ENCODE assay signal across 14 cellular contexts in genomic region chr2:130531667-130532066, GRCh38. TPM values are rescaled to one million over a fixed set of nuclear protein-coding genes. Genes with fewer than 3 reads are reported as not detected.
DNase-seq lines count a peak whose midpoint lies in the region; ATAC-seq and TF ChIP-seq lines count a peak whose summit lies in the region.
"Not testable (repeated sequence)": the region's sequence is repeated elsewhere in the genome, so short reads cannot be mapped to it uniquely, and the experiment has no call there.
"Had no signal": no experiment of that assay in that cellular context is flagged by ENCODE, and none has a peak within 500 bp of the region (broad histone marks: within the 10 kb centered on the region; RNA-seq: fewer than 3 reads in every experiment).

No MANE protein-coding gene starts in this region.

- not testable (repeated sequence) for H3K27me3 Mint-ChIP-seq in activated CD8-positive, alpha-beta T cell treated with anti-CD3 and anti-CD28 coated beads for 36 hours; central memory CD8-positive, alpha-beta T cell

- H3K27ac Mint-ChIP-seq in activated CD8-positive, alpha-beta T cell treated with anti-CD3 and anti-CD28 coated beads for 36 hours; central memory CD8-positive, alpha-beta T cell (ENCODE audit: low read depth): not testable (repeated sequence)

- not testable (repeated sequence) for H3K4me3 Mint-ChIP-seq in activated CD8-positive, alpha-beta T cell treated with anti-CD3 and anti-CD28 coated beads for 36 hours; central memory CD8-positive, alpha-beta T cell

- DNase-seq in activated CD8-positive, alpha-beta T cell treated with anti-CD3 and anti-CD28 coated beads for 36 hours; central memory CD8-positive, alpha-beta T cell (ENCODE audit: low spot score in 2 of 2); stimulated activated naive CD8-positive, alpha-beta T cell treated with anti-CD3 and anti-CD28 coated beads, Interleukin-15, Interleukin-2, amounts not matched to agents 100 U/mL and 50 U/mL, for 24 hours: not testable (repeated sequence)

- not testable (repeated sequence) for TF ChIP-seq CTCF in activated CD8-positive, alpha-beta T cell treated with anti-CD3 and anti-CD28 coated beads for 36 hours (IDR thresholded peaks at IDR 0.05)

- ATAC-seq in GM18861 (IDR thresholded peaks at IDR 0.05; ENCODE audit: unreplicated experiment) (peak; percentile 41), GM19351 (IDR thresholded peaks at IDR 0.05; ENCODE audit: unreplicated experiment) (peak; percentile 60), GM21717 (IDR thresholded peaks at IDR 0.05; ENCODE audit: unreplicated experiment) (peak; percentile 35), HG02759 (IDR thresholded peaks at IDR 0.05; ENCODE audit: unreplicated experiment) (peak; percentile 24), HG03378 (IDR thresholded peaks at IDR 0.05; ENCODE audit: unreplicated experiment) (peak; percentile 20)
- peak; percentile 45 for ATAC-seq in activated CD8-positive, alpha-beta T cell treated with anti-CD3 and anti-CD28 coated beads for 36 hours
- peak; percentile 60 for ATAC-seq in central memory CD8-positive, alpha-beta T cell (replicated peaks; ENCODE audit: extremely low read depth, poor library complexity, severe bottlenecking)
- ATAC-seq in stimulated activated naive CD8-positive, alpha-beta T cell treated with anti-CD3 and anti-CD28 coated beads, Interleukin-15, Interleukin-2, amounts not matched to agents 100 U/mL and 50 U/mL, for 24 hours: peak; percentile 41

- CTCF ChIA-PET in activated CD8-positive, alpha-beta T cell treated with anti-CD3 and anti-CD28 coated beads for 36 hours (lab: Charles Lee): not testable (repeated sequence)

- H3K9me3 Mint-ChIP-seq in activated CD8-positive, alpha-beta T cell treated with anti-CD3 and anti-CD28 coated beads for 36 hours; central memory CD8-positive, alpha-beta T cell: not testable (repeated sequence)

- POLR2A ChIA-PET in activated CD8-positive, alpha-beta T cell treated with anti-CD3 and anti-CD28 coated beads for 36 hours (lab: Charles Lee): not testable (repeated sequence)

- intact Hi-C loops in activated CD8-positive, alpha-beta T cell treated with anti-CD3 and anti-CD28 coated beads for 36 hours (cut with micrococcal nuclease): not testable (repeated sequence)

- H3K4me1 Mint-ChIP-seq in activated CD8-positive, alpha-beta T cell treated with anti-CD3 and anti-CD28 coated beads for 36 hours (ENCODE audit: low read depth); central memory CD8-positive, alpha-beta T cell: not testable (repeated sequence)

- H3K36me3 Mint-ChIP-seq in activated CD8-positive, alpha-beta T cell treated with anti-CD3 and anti-CD28 coated beads for 36 hours (ENCODE audit: low read depth); central memory CD8-positive, alpha-beta T cell (ENCODE audit: insufficient read depth): not testable (repeated sequence)

RNA-seq across cellular contexts. Expression of gene CFC1B, which starts 10.6 kb away (rescaled TPM):
- total RNA-seq in activated CD8-positive, alpha-beta T cell treated with anti-CD3 and anti-CD28 coated beads for 36 hours: not detected
- total RNA-seq: A673; CD4-positive, alpha-beta memory T cell; Daoy; HepG2; PC-9; T-cell had no signal

RNA-seq across cellular contexts. Expression of gene POTEI, which starts 22.5 kb away (rescaled TPM):
- total RNA-seq in activated CD8-positive, alpha-beta T cell treated with anti-CD3 and anti-CD28 coated beads for 36 hours: not detected
- total RNA-seq: A673; CD4-positive, alpha-beta memory T cell; PC-9; T-cell had no signal
